Comparison of ENCODE assay signal across 1 cellular context in genomic region chr11:114774599-114775365, GRCh38.
TF ChIP-seq lines count a peak whose summit lies in the region.

No MANE protein-coding gene starts in this region.

TF ChIP-seq in HCT116, 20 proteins besides CTCF, POLR2A, EP300 and RAD21 (continued from another document):
- TF ChIP-seq ATF3 (IDR thresholded peaks at IDR 0.05) (no peak), EGR1 (IDR thresholded peaks at IDR 0.05; ENCODE audit: low read depth) (no peak), FOSL1 (IDR thresholded peaks at IDR 0.05; ENCODE audit: low read depth) (no peak), CEBPB (IDR thresholded peaks at IDR 0.05; ENCODE audit: low read depth) (no peak), ELF1 (IDR thresholded peaks at IDR 0.05; ENCODE audit: borderline replicate concordance, low read depth) (no peak)
